ENCODE assay signal across 2 cellular contexts in the genomic region with DNA sequence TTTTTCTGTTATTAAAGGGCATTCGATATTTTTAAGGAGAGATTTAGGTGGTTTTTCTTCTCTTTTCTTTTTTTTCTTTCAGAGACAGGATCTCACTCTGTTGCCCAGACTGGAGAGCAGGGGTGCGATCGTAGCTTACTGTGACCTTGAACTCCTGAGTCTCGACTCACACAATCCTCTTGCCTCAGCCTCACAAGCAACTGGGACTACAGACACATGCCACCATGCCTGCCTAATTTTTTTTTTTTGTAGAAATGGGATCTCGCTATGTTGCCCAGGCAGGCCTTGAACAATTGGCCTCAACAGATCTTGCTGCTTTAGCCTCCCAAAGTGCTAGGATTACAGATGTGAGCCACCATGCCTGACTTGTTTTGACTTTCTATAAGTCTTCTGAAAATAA.
TF ChIP-seq lines count a peak whose summit lies in the region.

No MANE protein-coding gene starts in this region.

TF ChIP-seq in GM12891, 5 proteins besides CTCF, POLR2A, EP300 and RAD21:
- TF ChIP-seq TAF1 (IDR thresholded peaks at IDR 0.05; ENCODE audit: low read depth, low read length): no peak
- no peak for TF ChIP-seq POLR2AphosphoS5 (IDR thresholded peaks at IDR 0.05; ENCODE audit: low read depth, low read length)

TF ChIP-seq in GM12878, 131 proteins besides CTCF, POLR2A, EP300 and RAD21:
- TF ChIP-seq IKZF2 (IDR thresholded peaks at IDR 0.05) (no peak), HDAC2 (IDR thresholded peaks at IDR 0.05) (no peak), FOS (IDR thresholded peaks at IDR 0.05; ENCODE audit: borderline replicate concordance, extremely low read depth, insufficient read length) (no peak), CREM (IDR thresholded peaks at IDR 0.05; ENCODE audit: low read depth) (no peak), RELA (IDR thresholded peaks at IDR 0.05; ENCODE audit: borderline replicate concordance, partially characterized antibody) (no peak), SPI1 (IDR thresholded peaks at IDR 0.05; ENCODE audit: borderline replicate concordance, insufficient read depth, low read depth, low read length) (no peak), CEBPZ (IDR thresholded peaks at IDR 0.05; ENCODE audit: low read depth, low read length) (no peak), TBL1XR1 (IDR thresholded peaks at IDR 0.05; ENCODE audit: low read depth, low read length) (no peak), BCLAF1 (IDR thresholded peaks at IDR 0.05) (no peak), ZBTB4 (CRISPR knock-in tag; IDR thresholded peaks at IDR 0.05) (no peak), IRF4 (IDR thresholded peaks at IDR 0.05; ENCODE audit: low read depth, low read length) (no peak), FOXM1 (IDR thresholded peaks at IDR 0.05; ENCODE audit: low read depth, low read length) (no peak), RCOR1 (conservative IDR thresholded peaks at IDR 0.05; ENCODE audit: low read depth, low read length) (no peak), GABPA (IDR thresholded peaks at IDR 0.05; ENCODE audit: low read depth) (no peak), ESRRA (IDR thresholded peaks at IDR 0.05; ENCODE audit: low read length) (no peak), MXI1 (IDR thresholded peaks at IDR 0.05; ENCODE audit: low read depth, low read length) (no peak), SMAD5 (IDR thresholded peaks at IDR 0.05; ENCODE audit: low read depth) (no peak), ZNF217 (IDR thresholded peaks at IDR 0.05) (no peak)
- TF ChIP-seq, protein P1, sequence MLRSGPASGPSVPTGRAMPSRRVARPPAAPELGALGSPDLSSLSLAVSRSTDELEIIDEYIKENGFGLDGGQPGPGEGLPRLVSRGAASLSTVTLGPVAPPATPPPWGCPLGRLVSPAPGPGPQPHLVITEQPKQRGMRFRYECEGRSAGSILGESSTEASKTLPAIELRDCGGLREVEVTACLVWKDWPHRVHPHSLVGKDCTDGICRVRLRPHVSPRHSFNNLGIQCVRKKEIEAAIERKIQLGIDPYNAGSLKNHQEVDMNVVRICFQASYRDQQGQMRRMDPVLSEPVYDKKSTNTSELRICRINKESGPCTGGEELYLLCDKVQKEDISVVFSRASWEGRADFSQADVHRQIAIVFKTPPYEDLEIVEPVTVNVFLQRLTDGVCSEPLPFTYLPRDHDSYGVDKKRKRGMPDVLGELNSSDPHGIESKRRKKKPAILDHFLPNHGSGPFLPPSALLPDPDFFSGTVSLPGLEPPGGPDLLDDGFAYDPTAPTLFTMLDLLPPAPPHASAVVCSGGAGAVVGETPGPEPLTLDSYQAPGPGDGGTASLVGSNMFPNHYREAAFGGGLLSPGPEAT (IDR thresholded peaks at IDR 0.05; ENCODE audit: low read depth): no peak
- TF ChIP-seq, protein P2, sequence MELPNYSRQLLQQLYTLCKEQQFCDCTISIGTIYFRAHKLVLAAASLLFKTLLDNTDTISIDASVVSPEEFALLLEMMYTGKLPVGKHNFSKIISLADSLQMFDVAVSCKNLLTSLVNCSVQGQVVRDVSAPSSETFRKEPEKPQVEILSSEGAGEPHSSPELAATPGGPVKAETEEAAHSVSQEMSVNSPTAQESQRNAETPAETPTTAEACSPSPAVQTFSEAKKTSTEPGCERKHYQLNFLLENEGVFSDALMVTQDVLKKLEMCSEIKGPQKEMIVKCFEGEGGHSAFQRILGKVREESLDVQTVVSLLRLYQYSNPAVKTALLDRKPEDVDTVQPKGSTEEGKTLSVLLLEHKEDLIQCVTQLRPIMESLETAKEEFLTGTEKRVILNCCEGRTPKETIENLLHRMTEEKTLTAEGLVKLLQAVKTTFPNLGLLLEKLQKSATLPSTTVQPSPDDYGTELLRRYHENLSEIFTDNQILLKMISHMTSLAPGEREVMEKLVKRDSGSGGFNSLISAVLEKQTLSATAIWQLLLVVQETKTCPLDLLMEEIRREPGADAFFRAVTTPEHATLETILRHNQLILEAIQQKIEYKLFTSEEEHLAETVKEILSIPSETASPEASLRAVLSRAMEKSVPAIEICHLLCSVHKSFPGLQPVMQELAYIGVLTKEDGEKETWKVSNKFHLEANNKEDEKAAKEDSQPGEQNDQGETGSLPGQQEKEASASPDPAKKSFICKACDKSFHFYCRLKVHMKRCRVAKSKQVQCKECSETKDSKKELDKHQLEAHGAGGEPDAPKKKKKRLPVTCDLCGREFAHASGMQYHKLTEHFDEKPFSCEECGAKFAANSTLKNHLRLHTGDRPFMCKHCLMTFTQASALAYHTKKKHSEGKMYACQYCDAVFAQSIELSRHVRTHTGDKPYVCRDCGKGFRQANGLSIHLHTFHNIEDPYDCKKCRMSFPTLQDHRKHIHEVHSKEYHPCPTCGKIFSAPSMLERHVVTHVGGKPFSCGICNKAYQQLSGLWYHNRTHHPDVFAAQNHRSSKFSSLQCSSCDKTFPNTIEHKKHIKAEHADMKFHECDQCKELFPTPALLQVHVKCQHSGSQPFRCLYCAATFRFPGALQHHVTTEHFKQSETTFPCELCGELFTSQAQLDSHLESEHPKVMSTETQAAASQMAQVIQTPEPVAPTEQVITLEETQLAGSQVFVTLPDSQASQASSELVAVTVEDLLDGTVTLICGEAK (IDR thresholded peaks at IDR 0.05; ENCODE audit: borderline replicate concordance): no peak
